14 cellular contexts compared by ENCODE assay signal in the genomic region with DNA sequence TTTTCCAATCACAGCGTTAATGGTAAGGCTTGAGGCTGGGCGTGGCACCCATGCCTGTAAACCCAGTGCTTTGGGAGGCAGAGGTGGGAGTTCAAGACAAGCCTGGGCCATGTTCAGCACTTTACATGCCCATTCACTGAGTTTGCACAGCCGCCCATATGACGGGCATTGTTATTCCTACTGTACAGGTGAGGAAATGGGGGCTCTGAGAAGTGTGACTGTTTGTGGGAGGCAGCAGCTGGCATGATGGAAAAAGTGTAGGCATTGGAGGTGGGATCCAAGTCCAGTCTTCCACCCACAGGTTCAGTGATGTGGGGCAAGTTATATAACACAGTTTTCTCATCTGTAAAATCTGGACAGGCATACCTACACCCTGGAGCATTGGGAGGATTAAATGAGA.
DNase-seq lines count a peak whose midpoint lies in the region; ATAC-seq and TF ChIP-seq lines count a peak whose summit lies in the region.
"Had no signal": no experiment of that assay in that cellular context is flagged by ENCODE, and none has a peak within 500 bp of the region (broad histone marks: within the 10 kb centered on the region; RNA-seq: fewer than 3 reads in every experiment).

No MANE protein-coding gene starts in this region.

- no peak overlapping the region for H3K4me3 Mint-ChIP-seq in osteocyte (ENCODE audit: unreplicated experiment)
- H3K4me3 Mint-ChIP-seq: CD4-positive, alpha-beta T cell had no signal

- TF ChIP-seq EP300 in SK-N-SH (IDR thresholded peaks at IDR 0.05; ENCODE audit: borderline replicate concordance in 1 of 2, low read depth in 1 of 2, low read length in 1 of 2) = no peak

- H3K9me2 ChIP-seq in SK-N-SH = no peaks in the 10 kb centered on the region

- H4K8ac ChIP-seq in mesenchymal stem cell (ENCODE audit: low read length) = peak overlapping the region; percentile 33

- H3K9me3 ChIP-seq in SK-N-SH (no peaks in the 10 kb centered on the region), mesenchymal stem cell (ENCODE audit: control insufficient read depth, low read length) (no peaks in the 10 kb centered on the region), Peyer's patch (no peaks in the 10 kb centered on the region)
- H3K9me3 ChIP-seq in effector memory CD4-positive, alpha-beta T cell (ENCODE audit: control insufficient read depth, low read length) = no peaks in the 10 kb centered on the region
- H3K9me3 ChIP-seq: A549, HAP-1 had no signal

- no peak overlapping the region for H3K23ac ChIP-seq in mesenchymal stem cell (ENCODE audit: low read length in 2 of 2)

- H2BK12ac ChIP-seq in mesenchymal stem cell (ENCODE audit: low read length in 2 of 2) = peak overlapping the region; percentile 20 to 29

- H2BK120ac ChIP-seq in mesenchymal stem cell (ENCODE audit: low read depth, low read length) = no peak overlapping the region

- H3K14ac ChIP-seq in mesenchymal stem cell (ENCODE audit: low read length in 2 of 2) = no peak overlapping the region

- TF ChIP-seq RAD21 in SK-N-SH (IDR thresholded peaks at IDR 0.05; ENCODE audit: low read length) = no peak

- ATAC-seq in SK-N-SH treated with all-trans-retinoic acid at 6 μM for 48 hours = no peak
- ATAC-seq: A549 had no signal

- H3K4me2 ChIP-seq in SK-N-SH = no peak overlapping the region
- no peak overlapping the region for H3K4me2 ChIP-seq in mesenchymal stem cell (ENCODE audit: low read length, poor library complexity, severe bottlenecking)
- H3K4me2 ChIP-seq: A549 had no signal

- peak overlapping the region; percentile 25 for H4K91ac ChIP-seq in mesenchymal stem cell (ENCODE audit: low read length)

- no peak overlapping the region for H3K4me3 ChIP-seq in SK-N-SH (ENCODE audit: low read depth in 2 of 2, low read length in 1 of 2)
- no peak overlapping the region for H3K4me3 ChIP-seq in coronary artery
- H3K4me3 ChIP-seq in mesenchymal stem cell (ENCODE audit: insufficient read depth in 1 of 2, low read depth in 1 of 2, low read length in 2 of 2) = no peak overlapping the region
- H3K4me3 ChIP-seq in Peyer's patch = no peak overlapping the region
- no peak overlapping the region for H3K4me3 ChIP-seq in effector memory CD4-positive, alpha-beta T cell (ENCODE audit: insufficient read depth, low read depth, low read length, poor library complexity, severe bottlenecking)
- H3K4me3 ChIP-seq: A549, HAP-1 had no signal

- H3K18ac ChIP-seq in mesenchymal stem cell (ENCODE audit: low read depth in 1 of 2, low read length in 2 of 2) = peak overlapping the region; percentile 16 to 23

- no peak overlapping the region for H2BK15ac ChIP-seq in mesenchymal stem cell (ENCODE audit: low read depth, poor library complexity, severe bottlenecking)

- H3K27me3 ChIP-seq in SK-N-SH (ENCODE audit: insufficient read depth) (no peaks in the 10 kb centered on the region), mesenchymal stem cell (ENCODE audit: control insufficient read depth in 1 of 2, insufficient read depth in 1 of 2, low read length in 2 of 2) (peaks cover 6 to 18% of the 10 kb centered on the region in 2 experiments), Peyer's patch (no peaks in the 10 kb centered on the region)
- no peaks in the 10 kb centered on the region for H3K27me3 ChIP-seq in effector memory CD4-positive, alpha-beta T cell (replicated peaks; ENCODE audit: control insufficient read depth, insufficient read depth, low read length, poor library complexity, severe bottlenecking)

- H2AFZ ChIP-seq in SK-N-SH (ENCODE audit: low read depth) (no peak overlapping the region), mesenchymal stem cell (ENCODE audit: low read depth, low read length) (no peak overlapping the region)

- no peaks in the 10 kb centered on the region for H3K79me2 ChIP-seq in SK-N-SH (ENCODE audit: insufficient read depth)

- peak overlapping the region in 1 of 2 experiments; percentile 1 for H3K4ac ChIP-seq in mesenchymal stem cell (ENCODE audit: low read depth in 1 of 2, low read length in 2 of 2)

- no peak for TF ChIP-seq POLR2A in Peyer's patch (IDR thresholded peaks at IDR 0.05)

- no peak overlapping the region for H2AK5ac ChIP-seq in mesenchymal stem cell (ENCODE audit: low read length, severe bottlenecking)

- peaks cover 18 to 63% of the 10 kb centered on the region in 2 experiments for H3K4me1 ChIP-seq in SK-N-SH (ENCODE audit: control insufficient read depth in 1 of 2, insufficient read depth in 2 of 2, low read depth in 1 of 2, low read length in 1 of 2)
- H3K4me1 ChIP-seq in mesenchymal stem cell (ENCODE audit: control insufficient read depth, insufficient read depth, low read depth, low read length) = peaks cover 8% of the 10 kb centered on the region
- no peaks in the 10 kb centered on the region for H3K4me1 ChIP-seq in Peyer's patch
- H3K4me1 ChIP-seq in effector memory CD4-positive, alpha-beta T cell (ENCODE audit: control insufficient read depth, insufficient read depth, low read length, poor library complexity, severe bottlenecking) = no peaks in the 10 kb centered on the region
- H3K4me1 ChIP-seq: A549, HAP-1 had no signal

- peaks cover 27% of the 10 kb centered on the region for H3K27me3 Mint-ChIP-seq in osteocyte (ENCODE audit: unreplicated experiment)

- no peaks in the 10 kb centered on the region for H3K79me1 ChIP-seq in mesenchymal stem cell (replicated peaks; ENCODE audit: low read length, poor library complexity, severe bottlenecking)

- H3K9me3 Mint-ChIP-seq in osteocyte (ENCODE audit: unreplicated experiment) = peaks cover 5% of the 10 kb centered on the region
- H3K9me3 Mint-ChIP-seq: CD4-positive, alpha-beta T cell had no signal

- H3K4me1 Mint-ChIP-seq in osteocyte (ENCODE audit: unreplicated experiment) = peaks cover 18% of the 10 kb centered on the region

- no peak for DNase-seq in SK-N-SH
- DNase-seq in coronary artery (ENCODE audit: low spot score) = peak; percentile 22
- DNase-seq in mesenchymal stem cell = no peak
- DNase-seq in Peyer's patch = no peak
- no peak for DNase-seq in effector memory CD4-positive, alpha-beta T cell
- DNase-seq in osteocyte (ENCODE audit: extremely low spot score, unreplicated experiment) = no peak
- DNase-seq: AML-193; Caco-2; CD4-positive, alpha-beta T cell had no signal

- H4K20me1 ChIP-seq in SK-N-SH (ENCODE audit: insufficient read depth) = no peaks in the 10 kb centered on the region

- H3K36me3 Mint-ChIP-seq in osteocyte (ENCODE audit: unreplicated experiment) = peaks cover 5% of the 10 kb centered on the region

- H3K9ac ChIP-seq in SK-N-SH (no peak overlapping the region), mesenchymal stem cell (ENCODE audit: low read length) (no peak overlapping the region)

- H2BK5ac ChIP-seq in mesenchymal stem cell (ENCODE audit: low read depth, low read length, poor library complexity, severe bottlenecking) = no peak overlapping the region

- no peak overlapping the region for H3K27ac Mint-ChIP-seq in osteocyte (ENCODE audit: unreplicated experiment)
- H3K27ac Mint-ChIP-seq: CD4-positive, alpha-beta T cell had no signal

- POLR2A ChIA-PET in SK-N-SH (lab: Yijun Ruan, JAX) = no interaction called here

- peak overlapping the region in 1 of 2 experiments; percentile 58; a peak in 2 of 4 replicates for H3K27ac ChIP-seq in SK-N-SH (ENCODE audit: low read depth in 2 of 2, low read length in 1 of 2)
- H3K27ac ChIP-seq in coronary artery = no peak overlapping the region
- no peak overlapping the region for H3K27ac ChIP-seq in mesenchymal stem cell (ENCODE audit: low read length, poor library complexity, severe bottlenecking)
- H3K27ac ChIP-seq in Peyer's patch = no peak overlapping the region
- H3K27ac ChIP-seq in effector memory CD4-positive, alpha-beta T cell (ENCODE audit: insufficient read depth, low read length, poor library complexity, severe bottlenecking) = no peak overlapping the region
- H3K27ac ChIP-seq: 22Rv1, A549, C4-2B had no signal

- H3K36me3 ChIP-seq in SK-N-SH (replicated peaks in 1 of 2; ENCODE audit: control insufficient read depth in 1 of 2, insufficient read depth in 2 of 2, low read length in 1 of 2) (peaks cover 0 to 43% of the 10 kb centered on the region in 2 experiments), mesenchymal stem cell (ENCODE audit: control insufficient read depth in 1 of 2, insufficient read depth in 2 of 2, low read depth in 1 of 2, low read length in 2 of 2) (no peaks in the 10 kb centered on the region), Peyer's patch (no peaks in the 10 kb centered on the region)
- no peaks in the 10 kb centered on the region for H3K36me3 ChIP-seq in effector memory CD4-positive, alpha-beta T cell (ENCODE audit: control insufficient read depth, insufficient read depth, low read length)
- H3K36me3 ChIP-seq: HAP-1 had no signal

- WGBS in SK-N-SH (ENCODE audit: low lambda C conversion rate) = 90% methylated on average over 4 of the region's 4 CpGs
- WGBS in mesenchymal stem cell = 99% methylated on average over 4 of the region's 4 CpGs

- H3F3A ChIP-seq in SK-N-SH (replicated peaks; ENCODE audit: insufficient read depth) = peaks cover 3% of the 10 kb centered on the region

- TF ChIP-seq CTCF in SK-N-SH (IDR thresholded peaks at IDR 0.05) = no peak
- no peak for TF ChIP-seq CTCF in coronary artery (IDR thresholded peaks at IDR 0.05)
- no peak for TF ChIP-seq CTCF in Peyer's patch (IDR thresholded peaks at IDR 0.05)
- no peak for TF ChIP-seq CTCF in osteocyte (IDR thresholded peaks at IDR 0.05)

- CTCF ChIA-PET in SK-N-SH (lab: Yijun Ruan, JAX) = no interaction called here

TF ChIP-seq in SK-N-SH, 30 proteins besides CTCF, POLR2A, EP300 and RAD21 (continues in another document):
- no peak for TF ChIP-seq YY1 (IDR thresholded peaks at IDR 0.05; ENCODE audit: low read depth)
- no peak for TF ChIP-seq POLR2AphosphoS5 (IDR thresholded peaks at IDR 0.05; ENCODE audit: low read depth, low read length)
- 0 out of 2 replicates have a peak, but pooled peaks have one; percentile 21 for TF ChIP-seq GATA2 (CRISPR knock-in tag; IDR thresholded peaks at IDR 0.05)
- no peak for TF ChIP-seq FOXM1 (IDR thresholded peaks at IDR 0.05; ENCODE audit: low read depth)
- TF ChIP-seq RXRA (IDR thresholded peaks at IDR 0.05; ENCODE audit: borderline replicate concordance, low read depth) = no peak
- TF ChIP-seq CHD2 (IDR thresholded peaks at IDR 0.05; ENCODE audit: low read length, partially characterized antibody) = no peak

TF ChIP-seq in SK-N-SH treated with all-trans-retinoic acid at 6 μM for 48 hours, 23 proteins besides CTCF, POLR2A, EP300 and RAD21 (continues in another document):
- TF ChIP-seq SNAI2 (CRISPR knock-in tag; IDR thresholded peaks at IDR 0.05) = no peak
- TF ChIP-seq, protein P1, sequence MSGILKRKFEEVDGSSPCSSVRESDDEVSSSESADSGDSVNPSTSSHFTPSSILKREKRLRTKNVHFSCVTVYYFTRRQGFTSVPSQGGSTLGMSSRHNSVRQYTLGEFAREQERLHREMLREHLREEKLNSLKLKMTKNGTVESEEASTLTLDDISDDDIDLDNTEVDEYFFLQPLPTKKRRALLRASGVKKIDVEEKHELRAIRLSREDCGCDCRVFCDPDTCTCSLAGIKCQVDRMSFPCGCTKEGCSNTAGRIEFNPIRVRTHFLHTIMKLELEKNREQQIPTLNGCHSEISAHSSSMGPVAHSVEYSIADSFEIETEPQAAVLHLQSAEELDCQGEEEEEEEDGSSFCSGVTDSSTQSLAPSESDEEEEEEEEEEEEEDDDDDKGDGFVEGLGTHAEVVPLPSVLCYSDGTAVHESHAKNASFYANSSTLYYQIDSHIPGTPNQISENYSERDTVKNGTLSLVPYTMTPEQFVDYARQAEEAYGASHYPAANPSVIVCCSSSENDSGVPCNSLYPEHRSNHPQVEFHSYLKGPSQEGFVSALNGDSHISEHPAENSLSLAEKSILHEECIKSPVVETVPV (CRISPR knock-in tag; IDR thresholded peaks at IDR 0.05) = no peak
- no peak for TF ChIP-seq ZNF70 (CRISPR knock-in tag; IDR thresholded peaks at IDR 0.05)
